ENCODE assay signal across 1 cellular context in genomic region chr2:63840785-63841253, GRCh38.
TF ChIP-seq lines count a peak whose summit lies in the region.

No MANE protein-coding gene starts in this region.

TF ChIP-seq in GM12878, 131 proteins besides CTCF, POLR2A, EP300 and RAD21 (continued from another document):
- TF ChIP-seq CBX5 (IDR thresholded peaks at IDR 0.05; ENCODE audit: low read depth) (peak; percentile 42; the same call in 1 of the 2 replicates), PML (IDR thresholded peaks at IDR 0.05; ENCODE audit: low read length) (peak; percentile 79), MEF2A (IDR thresholded peaks at IDR 0.05; ENCODE audit: insufficient read depth, low read depth, low read length) (0 out of 2 replicates have a peak, but pooled peaks have one; percentile 31), YY1 (IDR thresholded peaks at IDR 0.05; ENCODE audit: low read depth, low read length) (no peak; the same call in none of the 2 replicates), TARDBP (IDR thresholded peaks at IDR 0.05; ENCODE audit: borderline replicate concordance) (no peak), ZBED1 (IDR thresholded peaks at IDR 0.05; ENCODE audit: borderline replicate concordance) (peak; percentile 28; the same call in 1 of the 2 replicates), TCF3 (IDR thresholded peaks at IDR 0.05; ENCODE audit: borderline replicate concordance, insufficient read depth, low read depth, low read length) (no peak), SP1 (IDR thresholded peaks at IDR 0.05; ENCODE audit: low read depth, low read length) (peak; percentile 99), ZNF687 (IDR thresholded peaks at IDR 0.05) (peak; percentile 71; the same call in 1 of the 2 replicates), IKZF1 (conservative IDR thresholded peaks at IDR 0.05) (peak; percentile 79; the same call in 1 of the 2 replicates), KAT2A (conservative IDR thresholded peaks at IDR 0.05; ENCODE audit: control insufficient read depth, low read depth, low read length) (no peak), BHLHE40 (IDR thresholded peaks at IDR 0.05; ENCODE audit: borderline replicate concordance in 1 of 2, low read depth in 2 of 2, low read length in 1 of 2) (peak; percentile 29 to 61; a peak in 3 of 4 replicates), SIX5 (IDR thresholded peaks at IDR 0.05; ENCODE audit: low read depth, low read length, severe bottlenecking) (peak; percentile 24), PAX5 (IDR thresholded peaks at IDR 0.05; ENCODE audit: borderline replicate concordance, low read depth, low read length) (peak; percentile 51; the same call in 1 of the 2 replicates), CEBPZ (IDR thresholded peaks at IDR 0.05; ENCODE audit: low read depth, low read length) (0 out of 2 replicates have a peak, but pooled peaks have one; percentile 12), HDGF (IDR thresholded peaks at IDR 0.05) (peak; percentile 94), EGR1 (IDR thresholded peaks at IDR 0.05; ENCODE audit: borderline replicate concordance in 1 of 2, low read depth in 2 of 2, low read length in 2 of 2) (peak in 1 of 2 experiments; percentile 79; a peak in 1 of 3 replicates), CREB1 (IDR thresholded peaks at IDR 0.05; ENCODE audit: low read depth) (peak; percentile 75), SRF (IDR thresholded peaks at IDR 0.05; ENCODE audit: low read depth in 2 of 2, low read length in 2 of 2) (no peak), SMC3 (IDR thresholded peaks at IDR 0.05; ENCODE audit: borderline replicate concordance, low read length) (no peak), KLF5 (IDR thresholded peaks at IDR 0.05; ENCODE audit: partially characterized antibody) (peak; percentile 29), E4F1 (IDR thresholded peaks at IDR 0.05; ENCODE audit: borderline replicate concordance, partially characterized antibody) (peak; percentile 96), CUX1 (IDR thresholded peaks at IDR 0.05; ENCODE audit: insufficient replicate concordance, low read depth, low read length) (no peak), SUZ12 (IDR thresholded peaks at IDR 0.05; ENCODE audit: unreplicated experiment) (no peak), DPF2 (IDR thresholded peaks at IDR 0.05) (peak; percentile 98), NFIC (IDR thresholded peaks at IDR 0.05; ENCODE audit: low read depth, low read length) (no peak)
